In the genomic region with DNA sequence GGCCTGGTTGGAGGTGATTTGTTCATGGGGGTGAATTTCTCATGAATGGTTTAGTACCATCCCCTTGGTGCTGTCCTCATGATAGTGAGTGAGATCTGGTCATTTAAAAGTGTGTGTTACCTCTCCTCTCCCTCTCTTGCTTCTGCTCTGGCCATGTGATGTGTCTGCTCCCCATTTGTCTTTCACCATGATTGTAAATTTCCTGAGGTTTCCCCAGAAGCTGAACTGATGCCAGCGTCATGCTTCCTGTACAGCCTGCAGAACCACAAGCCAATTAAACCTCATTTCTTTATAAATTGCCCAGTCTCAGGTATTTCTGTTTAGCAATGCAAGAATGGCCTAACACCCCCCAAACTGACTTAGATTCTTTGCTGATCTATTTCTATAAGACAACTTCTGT, we compare ENCODE assay signal across 29 cellular contexts.
"Had no signal": no experiment of that assay in that cellular context is flagged by ENCODE, and none has a peak within 500 bp of the region (broad histone marks: within the 10 kb centered on the region; RNA-seq: fewer than 3 reads in every experiment).

No MANE protein-coding gene starts in this region.

- H3K9ac ChIP-seq: neural progenitor cell, parathyroid adenoma had no signal

- ATAC-seq: foreskin keratinocyte; gastroesophageal sphincter; heart left ventricle; left lobe of liver; naive thymus-derived CD4-positive, alpha-beta T cell; right lobe of liver had no signal

- H3K4me3 Mint-ChIP-seq: endodermal cell, mesothelial cell of epicardium, nephron, neural progenitor cell had no signal

- H3K27ac ChIP-seq: coronary artery, dorsolateral prefrontal cortex, esophagus muscularis mucosa, foreskin keratinocyte, gastroesophageal sphincter, heart left ventricle, hepatocyte, neural progenitor cell, parathyroid adenoma, right lobe of liver, thoracic aorta, tibial nerve, upper lobe of left lung had no signal

- H3K4me1 ChIP-seq: esophagus muscularis mucosa, gastroesophageal sphincter, heart left ventricle, neural progenitor cell, parathyroid adenoma, right lobe of liver, tibial nerve, upper lobe of left lung had no signal

- H3K36me3 ChIP-seq: esophagus muscularis mucosa, gastroesophageal sphincter, heart left ventricle, neural progenitor cell, right lobe of liver, thoracic aorta, tibial nerve, upper lobe of left lung had no signal

- H3K4me3 ChIP-seq: coronary artery, dorsolateral prefrontal cortex, esophagus muscularis mucosa, gastroesophageal sphincter, heart left ventricle, hepatocyte, lung, neural progenitor cell, right lobe of liver, thoracic aorta, tibial nerve, upper lobe of left lung had no signal

- DNase-seq: dorsolateral prefrontal cortex; effector CD4-positive, alpha-beta T cell; endodermal cell; foreskin keratinocyte; heart left ventricle; kidney; mesenchymal stem cell; naive thymus-derived CD4-positive, alpha-beta T cell; right lobe of liver; small intestine; stimulated activated CD4-positive, alpha-beta T cell treated with anti-CD3 and anti-CD28 coated beads, Interleukin-12 subunit alpha, Interleukin-12 subunit beta, amount 100 ng/mL, for 4 hours; stimulated activated CD4-positive, alpha-beta T cell treated with anti-CD3 and anti-CD28 coated beads, Interleukin-1b, Interleukin-23, amount 100 ng/mL, for 48 hours; stimulated activated CD4-positive, alpha-beta T cell treated with anti-CD3 and anti-CD28 coated beads, Interleukin-4, amount 100 ng/mL, for 1 hour; stimulated activated CD8-positive, alpha-beta memory T cell treated with anti-CD3 and anti-CD28 coated beads, Interleukin-4, amount 100 ng/mL, for 48 hours; stimulated activated naive CD4-positive, alpha-beta T cell treated with Interleukin-2 at 50 U/mL for 16 hours; upper lobe of left lung had no signal

- H3K27ac Mint-ChIP-seq: endodermal cell, mesothelial cell of epicardium, nephron, neural progenitor cell, progenitor cell of endocrine pancreas had no signal

- H3K79me2 ChIP-seq: hepatocyte, parathyroid adenoma had no signal

- H3K4me2 ChIP-seq: hepatocyte, neural progenitor cell had no signal

- H3K4me1 Mint-ChIP-seq: endodermal cell, mesothelial cell of epicardium, nephron, neural progenitor cell had no signal

- H3K27me3 ChIP-seq: dorsolateral prefrontal cortex, esophagus muscularis mucosa, foreskin keratinocyte, gastroesophageal sphincter, heart left ventricle, hepatocyte, neural progenitor cell, right lobe of liver, tibial nerve, upper lobe of left lung had no signal

- H2AFZ ChIP-seq: hepatocyte, neural progenitor cell, parathyroid adenoma had no signal

- H3K9me3 ChIP-seq: right lobe of liver had no signal

- H3K27me3 Mint-ChIP-seq: naive thymus-derived CD4-positive, alpha-beta T cell; progenitor cell of endocrine pancreas had no signal
